ENCODE assay signal across 5 cellular contexts in the genomic region with DNA sequence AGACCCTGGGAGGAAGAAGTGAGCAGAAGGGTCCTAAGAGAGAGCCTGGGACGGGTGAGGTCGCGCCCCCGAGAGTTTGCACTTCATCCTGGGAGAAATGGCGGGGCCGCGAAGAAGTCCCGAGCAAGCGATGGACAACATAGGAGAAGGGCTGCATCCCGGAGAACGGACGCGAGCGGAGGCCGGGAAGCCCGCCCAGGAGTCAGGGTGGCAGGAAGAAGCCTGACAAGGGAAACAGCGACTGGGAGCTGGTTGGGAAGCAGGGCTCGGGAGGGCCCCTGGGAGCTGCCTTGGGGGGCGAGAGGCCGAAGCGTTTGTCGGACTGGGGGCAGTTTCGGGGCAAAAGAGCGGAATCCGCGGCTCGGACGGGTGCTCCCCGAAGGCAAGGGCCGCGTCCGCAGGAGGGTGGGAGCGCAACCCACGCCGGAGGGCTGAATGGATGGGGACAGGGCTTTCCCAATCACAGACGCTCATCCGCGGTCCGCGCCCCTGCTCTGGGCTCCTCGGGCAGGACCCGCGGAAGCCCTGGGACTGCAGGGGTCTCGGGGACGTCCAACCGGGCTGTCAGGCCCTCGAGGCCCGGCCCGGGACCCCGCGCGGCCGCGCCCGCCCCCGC.
DNase-seq lines count a peak whose midpoint lies in the region; TF ChIP-seq lines count a peak whose summit lies in the region.

No MANE protein-coding gene starts in this region.

- H3K4me1 ChIP-seq in HEK293 (ENCODE audit: control insufficient read depth, insufficient read depth, low read length) = peaks cover 17% of the 10 kb centered on the region

- H3K27ac ChIP-seq in HEK293 (ENCODE audit: extremely low read depth, low read depth, low read length) (peak overlapping the region; percentile 78), WERI-Rb-1 (peak overlapping the region; percentile 46; the same call in 1 of the 2 replicates), layer of hippocampus (ENCODE audit: low read depth, low read length) (peak overlapping the region; percentile 65)

- TF ChIP-seq CTCF in HEK293 (tag by site-specific recombination; IDR thresholded peaks at IDR 0.05) (no peak), WERI-Rb-1 (IDR thresholded peaks at IDR 0.05; ENCODE audit: low read depth, low read length) (no peak)

- DNase-seq in WERI-Rb-1 (no peak), NOMO-1 treated with DMSO at 0.1 percent for 48 hours (lab: John Stamatoyannopoulos, UW; ENCODE audit: unreplicated experiment) (no peak)
- no peak for DNase-seq in stimulated activated CD4-positive, alpha-beta T cell treated with anti-CD3 and anti-CD28 coated beads, Interleukin-1b, Interleukin-23, amount 100 ng/mL, for 48 hours

- POLR2A ChIA-PET in HEK293 (lab: Yijun Ruan, JAX) = interaction anchor here (0.5 to 2.7 kb wide), 8 partner anchors 9 to 26 kb away, joined by 3 to 22 read pairs (median 4); no protein-coding TSS in a partner anchor

- H3K27me3 ChIP-seq in WERI-Rb-1 (ENCODE audit: insufficient read depth, low read depth, severe bottlenecking) (no peaks in the 10 kb centered on the region), layer of hippocampus (ENCODE audit: control insufficient read depth, insufficient read depth, low read length) (no peaks in the 10 kb centered on the region)

- CTCF ChIA-PET in HEK293 (lab: Yijun Ruan, JAX) = interaction anchor here (1.2 kb wide), 1 partner anchor 20 kb away, joined by 4 read pairs; no protein-coding TSS in a partner anchor

- H3K9me3 ChIP-seq in HEK293 (ENCODE audit: control insufficient read depth, insufficient read depth, low read depth, low read length) (no peaks in the 10 kb centered on the region), WERI-Rb-1 (ENCODE audit: severe bottlenecking) (no peaks in the 10 kb centered on the region)

- H3K36me3 ChIP-seq in HEK293 (ENCODE audit: control insufficient read depth in 2 of 2, insufficient read depth in 1 of 2, low read length in 2 of 2) = peaks cover 0 to 17% of the 10 kb centered on the region in 2 experiments; a peak in 1 of 3 replicates
- H3K36me3 ChIP-seq in WERI-Rb-1 = no peaks in the 10 kb centered on the region

- peak overlapping the region; percentile 65 for H3K4me3 ChIP-seq in HEK293 (ENCODE audit: low read depth, low read length)
- H3K4me3 ChIP-seq in WERI-Rb-1 (ENCODE audit: low read depth, low read length) = peak overlapping the region; percentile 80

TF ChIP-seq in HEK293, 187 proteins besides CTCF, POLR2A, EP300 and RAD21 (continues in another document):
- TF ChIP-seq ZNF747 (tag by site-specific recombination; IDR thresholded peaks at IDR 0.05) = no peak
- TF ChIP-seq SP2 (tag by site-specific recombination; IDR thresholded peaks at IDR 0.05) = peak; percentile 8
- peak; percentile 79 for TF ChIP-seq ZBTB20 (tag by site-specific recombination; IDR thresholded peaks at IDR 0.05)
- no peak for TF ChIP-seq ZNF510 (tag by site-specific recombination; IDR thresholded peaks at IDR 0.05; ENCODE audit: insufficient replicate concordance)
- TF ChIP-seq KLF16 (tag by site-specific recombination; IDR thresholded peaks at IDR 0.05) = peak; percentile 46; the same call in 1 of the 2 replicates
- no peak for TF ChIP-seq GLI4 (tag by site-specific recombination; IDR thresholded peaks at IDR 0.05)
- TF ChIP-seq ZXDB (tag by site-specific recombination; IDR thresholded peaks at IDR 0.05) = peak; percentile 38; the same call in 1 of the 2 replicates
- TF ChIP-seq, protein P1, sequence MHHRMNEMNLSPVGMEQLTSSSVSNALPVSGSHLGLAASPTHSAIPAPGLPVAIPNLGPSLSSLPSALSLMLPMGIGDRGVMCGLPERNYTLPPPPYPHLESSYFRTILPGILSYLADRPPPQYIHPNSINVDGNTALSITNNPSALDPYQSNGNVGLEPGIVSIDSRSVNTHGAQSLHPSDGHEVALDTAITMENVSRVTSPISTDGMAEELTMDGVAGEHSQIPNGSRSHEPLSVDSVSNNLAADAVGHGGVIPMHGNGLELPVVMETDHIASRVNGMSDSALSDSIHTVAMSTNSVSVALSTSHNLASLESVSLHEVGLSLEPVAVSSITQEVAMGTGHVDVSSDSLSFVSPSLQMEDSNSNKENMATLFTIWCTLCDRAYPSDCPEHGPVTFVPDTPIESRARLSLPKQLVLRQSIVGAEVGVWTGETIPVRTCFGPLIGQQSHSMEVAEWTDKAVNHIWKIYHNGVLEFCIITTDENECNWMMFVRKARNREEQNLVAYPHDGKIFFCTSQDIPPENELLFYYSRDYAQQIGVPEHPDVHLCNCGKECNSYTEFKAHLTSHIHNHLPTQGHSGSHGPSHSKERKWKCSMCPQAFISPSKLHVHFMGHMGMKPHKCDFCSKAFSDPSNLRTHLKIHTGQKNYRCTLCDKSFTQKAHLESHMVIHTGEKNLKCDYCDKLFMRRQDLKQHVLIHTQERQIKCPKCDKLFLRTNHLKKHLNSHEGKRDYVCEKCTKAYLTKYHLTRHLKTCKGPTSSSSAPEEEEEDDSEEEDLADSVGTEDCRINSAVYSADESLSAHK (tag by site-specific recombination; IDR thresholded peaks at IDR 0.05) = 0 out of 2 replicates have a peak, but pooled peaks have one; percentile 9
- TF ChIP-seq, protein P2, sequence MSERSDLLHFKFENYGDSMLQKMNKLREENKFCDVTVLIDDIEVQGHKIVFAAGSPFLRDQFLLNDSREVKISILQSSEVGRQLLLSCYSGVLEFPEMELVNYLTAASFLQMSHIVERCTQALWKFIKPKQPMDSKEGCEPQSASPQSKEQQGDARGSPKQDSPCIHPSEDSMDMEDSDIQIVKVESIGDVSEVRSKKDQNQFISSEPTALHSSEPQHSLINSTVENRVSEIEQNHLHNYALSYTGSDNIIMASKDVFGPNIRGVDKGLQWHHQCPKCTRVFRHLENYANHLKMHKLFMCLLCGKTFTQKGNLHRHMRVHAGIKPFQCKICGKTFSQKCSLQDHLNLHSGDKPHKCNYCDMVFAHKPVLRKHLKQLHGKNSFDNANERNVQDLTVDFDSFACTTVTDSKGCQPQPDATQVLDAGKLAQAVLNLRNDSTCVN (tag by site-specific recombination; optimal IDR thresholded peaks at IDR 0.05) = peak; percentile 74
- TF ChIP-seq RBAK (tag by site-specific recombination; IDR thresholded peaks at IDR 0.05) = no peak
- no peak for TF ChIP-seq ZNF658 (tag by site-specific recombination; IDR thresholded peaks at IDR 0.05)
- no peak for TF ChIP-seq ZNF571 (tag by site-specific recombination; IDR thresholded peaks at IDR 0.05)
- TF ChIP-seq ZNF335 (tag by site-specific recombination; conservative IDR thresholded peaks at IDR 0.05) = peak; percentile 70
- peak; percentile 36; the same call in 1 of the 2 replicates for TF ChIP-seq ZBTB48 (tag by site-specific recombination; IDR thresholded peaks at IDR 0.05)
- peak; percentile 35; the same call in 1 of the 2 replicates for TF ChIP-seq IKZF3 (tag by site-specific recombination; IDR thresholded peaks at IDR 0.05)
- TF ChIP-seq ZNF600 (tag by site-specific recombination; IDR thresholded peaks at IDR 0.05) = peak; percentile 68
- TF ChIP-seq, protein P3, sequence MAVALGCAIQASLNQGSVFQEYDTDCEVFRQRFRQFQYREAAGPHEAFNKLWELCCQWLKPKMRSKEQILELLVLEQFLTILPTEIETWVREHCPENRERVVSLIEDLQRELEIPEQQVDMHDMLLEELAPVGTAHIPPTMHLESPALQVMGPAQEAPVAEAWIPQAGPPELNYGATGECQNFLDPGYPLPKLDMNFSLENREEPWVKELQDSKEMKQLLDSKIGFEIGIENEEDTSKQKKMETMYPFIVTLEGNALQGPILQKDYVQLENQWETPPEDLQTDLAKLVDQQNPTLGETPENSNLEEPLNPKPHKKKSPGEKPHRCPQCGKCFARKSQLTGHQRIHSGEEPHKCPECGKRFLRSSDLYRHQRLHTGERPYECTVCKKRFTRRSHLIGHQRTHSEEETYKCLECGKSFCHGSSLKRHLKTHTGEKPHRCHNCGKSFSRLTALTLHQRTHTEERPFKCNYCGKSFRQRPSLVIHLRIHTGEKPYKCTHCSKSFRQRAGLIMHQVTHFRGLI (tag by site-specific recombination; IDR thresholded peaks at IDR 0.05) = no peak
- TF ChIP-seq, protein P4, sequence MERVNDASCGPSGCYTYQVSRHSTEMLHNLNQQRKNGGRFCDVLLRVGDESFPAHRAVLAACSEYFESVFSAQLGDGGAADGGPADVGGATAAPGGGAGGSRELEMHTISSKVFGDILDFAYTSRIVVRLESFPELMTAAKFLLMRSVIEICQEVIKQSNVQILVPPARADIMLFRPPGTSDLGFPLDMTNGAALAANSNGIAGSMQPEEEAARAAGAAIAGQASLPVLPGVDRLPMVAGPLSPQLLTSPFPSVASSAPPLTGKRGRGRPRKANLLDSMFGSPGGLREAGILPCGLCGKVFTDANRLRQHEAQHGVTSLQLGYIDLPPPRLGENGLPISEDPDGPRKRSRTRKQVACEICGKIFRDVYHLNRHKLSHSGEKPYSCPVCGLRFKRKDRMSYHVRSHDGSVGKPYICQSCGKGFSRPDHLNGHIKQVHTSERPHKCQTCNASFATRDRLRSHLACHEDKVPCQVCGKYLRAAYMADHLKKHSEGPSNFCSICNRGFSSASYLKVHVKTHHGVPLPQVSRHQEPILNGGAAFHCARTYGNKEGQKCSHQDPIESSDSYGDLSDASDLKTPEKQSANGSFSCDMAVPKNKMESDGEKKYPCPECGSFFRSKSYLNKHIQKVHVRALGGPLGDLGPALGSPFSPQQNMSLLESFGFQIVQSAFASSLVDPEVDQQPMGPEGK (tag by site-specific recombination; IDR thresholded peaks at IDR 0.05) = peak; percentile 46; the same call in 1 of the 2 replicates
- no peak for TF ChIP-seq ZNF785 (tag by site-specific recombination; IDR thresholded peaks at IDR 0.05)
